22 cellular contexts compared by ENCODE assay signal in the genomic region with DNA sequence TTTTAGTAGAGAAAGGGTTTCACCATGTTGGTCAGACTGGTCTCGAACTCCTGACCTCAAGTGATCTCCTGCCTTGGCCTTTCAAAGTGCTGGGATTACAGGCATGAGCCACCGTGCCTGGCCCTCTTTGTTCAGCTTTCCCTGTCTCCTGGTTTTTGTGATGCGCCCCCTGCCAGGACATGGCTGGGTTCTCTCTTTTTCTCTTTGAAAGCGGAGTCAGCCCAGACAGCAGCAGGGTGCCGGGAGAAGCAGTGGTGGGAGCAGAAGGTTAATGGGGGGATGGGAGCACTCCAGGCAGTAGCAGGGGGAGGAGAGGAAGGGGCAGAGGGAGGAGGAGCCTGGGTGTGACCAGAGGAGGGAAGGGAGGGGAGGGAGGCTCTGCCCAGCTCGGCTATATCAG. TPM values are rescaled to one million over a fixed set of nuclear protein-coding genes. Genes with fewer than 3 reads are reported as not detected.
DNase-seq lines count a peak whose midpoint lies in the region; ATAC-seq, FAIRE-seq and TF ChIP-seq lines count a peak whose summit lies in the region.
"Had no signal": no experiment of that assay in that cellular context is flagged by ENCODE, and none has a peak within 500 bp of the region (broad histone marks: within the 10 kb centered on the region; RNA-seq: fewer than 3 reads in every experiment).

No MANE protein-coding gene starts in this region.

- no peak overlapping the region for H3K27ac ChIP-seq in left ventricle myocardium inferior (replicated peaks)
- no peak overlapping the region for H3K27ac ChIP-seq in H1 (ENCODE audit: low read depth, low read length)
- no peak overlapping the region for H3K27ac ChIP-seq in RWPE1
- H3K27ac ChIP-seq: 22Rv1 had no signal

- peaks cover 0 to 2% of the 10 kb centered on the region in 2 experiments for H4K20me1 ChIP-seq in H1 (replicated peaks in 1 of 2; ENCODE audit: control insufficient read depth in 1 of 2, insufficient read depth in 2 of 2, low read length in 2 of 2)

- peak overlapping the region; percentile 7 for H4K5ac ChIP-seq in H1 (ENCODE audit: insufficient read length, low read depth, low read length)

- no peak overlapping the region for H2BK120ac ChIP-seq in H1 (replicated peaks; ENCODE audit: low read depth, low read length)

- no peaks in the 10 kb centered on the region for H3K36me3 ChIP-seq in left ventricle myocardium inferior
- no peaks in the 10 kb centered on the region; a peak in 1 of 8 replicates for H3K36me3 ChIP-seq in H1 (ENCODE audit: control insufficient read depth in 2 of 4, insufficient read depth in 4 of 4, low read length in 3 of 4)

- CTCF ChIA-PET in H1 (lab: Charles Lee; ENCODE audit: partially characterized antibody), result interaction anchor here (0.6 to 3.3 kb wide), 24 partner anchors 9 to 183 kb away, joined by 3 to 15 read pairs (median 4); partner anchors contain the start of gene ACHE
- CTCF ChIA-PET in RWPE1 (lab: Yijun Ruan, JAX), result no interaction called here

- H3K4ac ChIP-seq in H1 (replicated peaks; ENCODE audit: insufficient read length, low read depth, low read length), result peak overlapping the region; percentile 45

- no peak overlapping the region for H2BK15ac ChIP-seq in H1 (ENCODE audit: low read length)

- H3K79me1 ChIP-seq in H1 (ENCODE audit: low read depth, low read length), result no peaks in the 10 kb centered on the region; the same call in 1 of the 2 replicates

- peaks cover 80% of the 10 kb centered on the region for H3K27me3 ChIP-seq in left ventricle myocardium inferior (ENCODE audit: low read depth)
- H3K27me3 ChIP-seq in H1 (replicated peaks in 1 of 4; ENCODE audit: control insufficient read depth in 3 of 4, extremely low read depth in 1 of 4, insufficient read depth in 3 of 4, low read length in 3 of 4), result peaks cover 0 to 3% (median 0%) of the 10 kb centered on the region in 4 experiments; a peak in 3 of 7 replicates

- H3K23ac ChIP-seq in H1 (ENCODE audit: insufficient read length), result no peak overlapping the region

- H4K91ac ChIP-seq in H1 (replicated peaks; ENCODE audit: insufficient read length, low read length), result peak overlapping the region; percentile 86

- H2AK5ac ChIP-seq in H1 (ENCODE audit: low read depth, low read length), result peak overlapping the region; percentile 99; the same call in 1 of the 2 replicates

- peak overlapping the region; percentile 89; the same call in 1 of the 2 replicates for H2BK20ac ChIP-seq in H1 (ENCODE audit: low read length)

- H3K23me2 ChIP-seq in H1 (ENCODE audit: low read depth, low read length), result peaks cover 12% of the 10 kb centered on the region; the same call in 1 of the 2 replicates

- H3K4me2 ChIP-seq in H1 (ENCODE audit: insufficient read depth in 1 of 2, low read depth in 2 of 2, low read length in 2 of 2), result peak overlapping the region; percentile 12 to 73; a peak in 3 of 4 replicates

- peak in 1 of 2 experiments; percentile 48; a peak in 2 of 4 replicates for TF ChIP-seq RAD21 in H1 (IDR thresholded peaks at IDR 0.05 in 1 of 2, conservative IDR thresholded peaks at IDR 0.05 in 1 of 2; ENCODE audit: low read depth in 2 of 2, low read length in 2 of 2)

- no peak overlapping the region for H3K14ac ChIP-seq in H1 (ENCODE audit: insufficient read length)

- H2BK12ac ChIP-seq in H1 (ENCODE audit: low read depth, low read length), result peak overlapping the region; percentile 99; the same call in 1 of the 2 replicates

- H3K9ac ChIP-seq in H1 (replicated peaks in 1 of 4; ENCODE audit: extremely low read depth in 1 of 4, low read depth in 3 of 4, low read length in 3 of 4), result no peak overlapping the region

- no peaks in the 10 kb centered on the region for H3K9me3 ChIP-seq in left ventricle myocardium inferior (replicated peaks)
- no peaks in the 10 kb centered on the region for H3K9me3 ChIP-seq in H1 (ENCODE audit: insufficient read depth in 2 of 2, low read depth in 1 of 2, low read length in 1 of 2)
- H3K9me3 ChIP-seq: Caco-2 had no signal

- H3K4me1 ChIP-seq in left ventricle myocardium inferior, result no peaks in the 10 kb centered on the region
- H3K4me1 ChIP-seq in H1 (replicated peaks in 1 of 4; ENCODE audit: control insufficient read depth in 3 of 4, insufficient read depth in 4 of 4, low read length in 3 of 4), result peaks cover 9 to 33% (median 27%) of the 10 kb centered on the region in 4 experiments
- H3K4me1 ChIP-seq: Caco-2 had no signal

- POLR2A ChIA-PET in H1 (lab: Charles Lee; ENCODE audit: partially characterized antibody) (interaction anchor here (0.6 to 3.0 kb wide), 16 partner anchors 8 to 138 kb away, joined by 3 to 11 read pairs (median 4); partner anchors contain the start of genes ACHE, SRRT and UFSP1), RWPE1 (lab: Yijun Ruan, JAX; ENCODE audit: low non-redundant PET) (no interaction called here)

- H3K4me3 ChIP-seq in left ventricle myocardium inferior (peak overlapping the region; percentile 51), H1 (ENCODE audit: extremely low read depth in 1 of 4, insufficient read depth in 2 of 4, low read depth in 3 of 4, low read length in 4 of 4) (no peak overlapping the region)

- peak overlapping the region; percentile 89; the same call in 1 of the 2 replicates for H2BK5ac ChIP-seq in H1 (ENCODE audit: low read depth, low read length)

- H3K79me2 ChIP-seq in H1 (ENCODE audit: control insufficient read depth in 1 of 2, insufficient read depth in 2 of 2, low read length in 2 of 2), result peaks cover 0 to 5% of the 10 kb centered on the region in 2 experiments; a peak in 2 of 4 replicates

- DNase-seq in left ventricle myocardium inferior, result no peak
- DNase-seq in cardiac septum (ENCODE audit: low spot score), result no peak
- DNase-seq in H1 (ENCODE audit: low read depth in 1 of 2, low spot score in 2 of 2), result peak; percentile 89 to 91
- DNase-seq in iPS-NIHi11 (ENCODE audit: low spot score), result peak; percentile 91
- DNase-seq in CD1c-positive myeloid dendritic cell (ENCODE audit: extremely low spot score), result no peak
- DNase-seq in DMS153 treated with DMSO at 0.1 percent for 48 hours (lab: John Stamatoyannopoulos, UW; ENCODE audit: unreplicated experiment), result no peak
- no peak for DNase-seq in RWPE1 (ENCODE audit: low spot score)
- DNase-seq: Caco-2; CD4-positive, CD25-positive, alpha-beta regulatory T cell; GF-D8; KG1; NCI-H187; NCI-H2107; NCI-H226; NCI-H524; NCI-H82; PC-3; RPMI8226; SIG-M5 had no signal

- ATAC-seq in HG03175 (IDR thresholded peaks at IDR 0.05; ENCODE audit: unreplicated experiment), result no peak
- ATAC-seq: PC-3 had no signal

- TF ChIP-seq POLR2A in H1 (IDR thresholded peaks at IDR 0.05; ENCODE audit: control extremely low read depth in 1 of 2, low read depth in 2 of 2, low read length in 2 of 2), result no peak

- 18% methylated on average over 6 of the region's 6 CpGs; no CpG with 5 or more reads in 1 of the 2 experiments for WGBS in H1 (ENCODE audit: extremely low coverage in 1 of 2, insufficient coverage in 1 of 2, insufficient read length in 1 of 2, insufficient replicate concordance in 2 of 2, low coverage in 1 of 2, low lambda C conversion rate in 2 of 2, missing lambda C conversion rate in 1 of 2), 2 experiments

- intact Hi-C loops in left ventricle myocardium inferior (cut with micrococcal nuclease), result no loop called here
- intact Hi-C loops in cardiac septum (cut with DNase I), result no loop called here

- peak in 1 of 2 experiments; percentile 94; a peak in 2 of 3 replicates for TF ChIP-seq EP300 in H1 (IDR thresholded peaks at IDR 0.05; ENCODE audit: borderline replicate concordance in 1 of 2, low read depth in 2 of 2, low read length in 2 of 2)

- TF ChIP-seq CTCF in left ventricle myocardium inferior (IDR thresholded peaks at IDR 0.05; ENCODE audit: borderline replicate concordance), result no peak
- TF ChIP-seq CTCF in H1 (IDR thresholded peaks at IDR 0.05; ENCODE audit: control extremely low read depth in 1 of 3, insufficient read depth in 1 of 3, low read depth in 1 of 3, low read length in 3 of 3), result peak; percentile 0 to 22 (median 11); a peak in 3 of 4 replicates
- no peak for TF ChIP-seq CTCF in RWPE1 (conservative IDR thresholded peaks at IDR 0.05; ENCODE audit: low read depth)

- no peak for FAIRE-seq in H1 (lab: Jason Lieb, UNC)

- H3K56ac ChIP-seq in H1 (replicated peaks; ENCODE audit: insufficient read length, low read depth, low read length), result no peak overlapping the region

- H4K8ac ChIP-seq in H1 (ENCODE audit: extremely low read depth, insufficient read depth, low read length), result no peak overlapping the region

- H3K18ac ChIP-seq in H1 (ENCODE audit: extremely low read depth, low read length), result no peak overlapping the region; the same call in 1 of the 2 replicates

- no peak overlapping the region for H2AFZ ChIP-seq in H1 (ENCODE audit: low read length)

RNA-seq across cellular contexts. Expression of gene MUC3A, which starts 1.8 kb away (rescaled TPM):
- total RNA-seq in left ventricle myocardium inferior, result 0.19 TPM
- total RNA-seq in cardiac septum, result 0.86 TPM
- 43.9 and 44.6 TPM in 2 replicates for total RNA-seq in H1 (2021; fragmentation: NEBNext Ultra II Directional; extraction: Animal tissue kit (Norgen Biotek cat#: 25700))
- polyA plus RNA-seq in H1 (2011; rRNA removed), result 15.4 and 27.2 TPM in 2 replicates
- 7.0 TPM for polyA plus RNA-seq in H1 (2011; cell fraction: cytosol; rRNA removed)
- 15.8 TPM for polyA plus RNA-seq in H1 (2011; cell fraction: nucleus; rRNA removed)
- 34.2 to 38.8 TPM (median 37.1 TPM) in 4 replicates for polyA plus RNA-seq in H1 (2012, experiment 1 of 2)
- polyA plus RNA-seq in H1 (2012, experiment 2 of 2), result 39.8 TPM
- polyA plus RNA-seq in H1 (2013, experiment 1 of 2), result 64.8 TPM
- polyA plus RNA-seq in H1 (2013, experiment 2 of 2), result 68.9 TPM
- polyA minus RNA-seq in H1 (2011; rRNA and poly(A)+ RNA removed), result 5.2 and 12.2 TPM in 2 replicates
- polyA minus RNA-seq in H1 (2011; cell fraction: cytosol; rRNA and poly(A)+ RNA removed), result 13.4 TPM
- polyA minus RNA-seq in H1 (2011; cell fraction: nucleus; rRNA and poly(A)+ RNA removed), result 7.9 TPM
- total RNA-seq: CD4-positive, CD25-positive, alpha-beta regulatory T cell; Daoy had no signal
- polyA plus RNA-seq: CD4-positive, CD25-positive, alpha-beta regulatory T cell had no signal

RNA-seq across cellular contexts. Expression of gene MUC12, which starts 18.2 kb away (rescaled TPM):
- total RNA-seq in left ventricle myocardium inferior (0.30 TPM), cardiac septum (0.19 TPM)
- 7.0 and 7.7 TPM in 2 replicates for total RNA-seq in H1 (2021; fragmentation: NEBNext Ultra II Directional; extraction: Animal tissue kit (Norgen Biotek cat#: 25700))
- 13.5 and 16.2 TPM in 2 replicates for polyA plus RNA-seq in H1 (2011; rRNA removed)
- 8.4 TPM for polyA plus RNA-seq in H1 (2011; cell fraction: cytosol; rRNA removed)
- 8.0 TPM for polyA plus RNA-seq in H1 (2011; cell fraction: nucleus; rRNA removed)
- 8.9 to 12.8 TPM (median 11.4 TPM) in 4 replicates for polyA plus RNA-seq in H1 (2012, experiment 1 of 2)
- 20.3 TPM for polyA plus RNA-seq in H1 (2012, experiment 2 of 2)
- polyA plus RNA-seq in H1 (2013, experiment 1 of 2), result 11.1 TPM
- 10.6 TPM for polyA plus RNA-seq in H1 (2013, experiment 2 of 2)
- polyA minus RNA-seq in H1 (2011; rRNA and poly(A)+ RNA removed), result 1.1 and 1.3 TPM in 2 replicates
- polyA minus RNA-seq in H1 (2011; cell fraction: cytosol; rRNA and poly(A)+ RNA removed), result 2.6 TPM
- polyA minus RNA-seq in H1 (2011; cell fraction: nucleus; rRNA and poly(A)+ RNA removed), result 2.5 TPM
- total RNA-seq: CD4-positive, CD25-positive, alpha-beta regulatory T cell had no signal

RNA-seq across cellular contexts. Expression of gene ACHE, which starts 55.5 kb away (rescaled TPM):
- total RNA-seq in left ventricle myocardium inferior, result 0.49 TPM
- 2.1 TPM for total RNA-seq in cardiac septum
- 4.3 and 4.8 TPM in 2 replicates for total RNA-seq in H1 (2021; fragmentation: NEBNext Ultra II Directional; extraction: Animal tissue kit (Norgen Biotek cat#: 25700))
- polyA plus RNA-seq in H1 (2011; rRNA removed), result 1.4 and 2.8 TPM in 2 replicates
- polyA plus RNA-seq in H1 (2011; cell fraction: cytosol; rRNA removed), result 1.8 TPM
- polyA plus RNA-seq in H1 (2011; cell fraction: nucleus; rRNA removed), result 7.7 TPM
- 1.6 to 2.9 TPM (median 2.2 TPM) in 4 replicates for polyA plus RNA-seq in H1 (2012, experiment 1 of 2)
- 1.2 TPM for polyA plus RNA-seq in H1 (2012, experiment 2 of 2)
- 6.7 TPM for polyA plus RNA-seq in H1 (2013, experiment 1 of 2)
- polyA plus RNA-seq in H1 (2013, experiment 2 of 2), result 6.3 TPM
- polyA minus RNA-seq in H1 (2011; rRNA and poly(A)+ RNA removed), result 0.44 and 0.95 TPM in 2 replicates
- 2.3 TPM for polyA minus RNA-seq in H1 (2011; cell fraction: cytosol; rRNA and poly(A)+ RNA removed)
- 2.3 TPM for polyA minus RNA-seq in H1 (2011; cell fraction: nucleus; rRNA and poly(A)+ RNA removed)
- polyA plus RNA-seq: CD4-positive, CD25-positive, alpha-beta regulatory T cell had no signal

Comparison
In these comparisons a context has a peak if more than half of its experiments do, and no peak if none do; other contexts are left out.
1. DNase-seq: peak in H1 (2 of 2) and iPS-NIHi11 (single experiment); none in left ventricle myocardium inferior (single experiment), cardiac septum (single experiment), CD1c-positive myeloid dendritic cell (single experiment), DMS153 treated with DMSO at 0.1 percent for 48 hours (single experiment) and RWPE1 (single experiment).
2. CTCF ChIP-seq: peak in H1 (3 of 3); none in left ventricle myocardium inferior (single experiment) and RWPE1 (single experiment).
3. RNA of gene MUC3A, which starts 1.8 kb away (total RNA-seq): 43.9 to 44.6 TPM in H1; 0.86 TPM in cardiac septum (single experiment) and 0.19 TPM in left ventricle myocardium inferior (single experiment); every median in the first group is over 10 times any median in the second.